In the genomic region with DNA sequence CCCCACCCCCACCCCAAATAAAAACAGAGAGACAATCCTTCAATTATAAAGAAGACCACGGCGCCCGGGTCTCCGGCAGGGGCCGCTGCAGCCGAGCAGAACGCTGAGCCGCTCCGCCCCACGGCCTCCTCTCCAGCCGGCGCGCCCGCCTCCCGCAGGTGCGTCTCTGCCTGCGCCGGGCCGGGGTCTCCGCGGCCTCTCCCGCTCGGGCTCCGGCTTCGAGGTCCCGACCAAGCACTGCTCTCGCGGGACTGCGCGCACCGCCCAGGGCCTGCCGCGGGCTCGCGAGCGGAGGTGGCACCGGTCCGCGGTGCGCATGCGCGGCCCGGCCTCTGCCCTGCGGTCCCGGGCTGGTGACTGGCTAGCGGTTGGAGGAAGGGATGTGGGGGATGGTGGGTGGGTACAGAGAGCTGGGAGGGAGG, we compare ENCODE assay signal across 8 cellular contexts. TPM values are rescaled to one million over a fixed set of nuclear protein-coding genes. Genes with fewer than 3 reads are reported as not detected.
A peak's percentile ranks its signal among the peaks of the same experiment; 100 is the strongest.
DNase-seq lines count a peak whose midpoint lies in the region; ATAC-seq and TF ChIP-seq lines count a peak whose summit lies in the region.

No MANE protein-coding gene starts in this region.

- CTCF ChIA-PET in PC-9 (lab: Charles Lee) = interaction anchor here (0.6 to 2.0 kb wide), 4 partner anchors 10 to 245 kb away, joined by 4 to 7 read pairs (median 6); a partner anchor contains a TSS

- H3K4me1 ChIP-seq in DOHH2 (ENCODE audit: control insufficient read depth, low read length) = peaks cover 18% of the 10 kb centered on the region
- H3K4me1 ChIP-seq in PC-9 (replicated peaks; ENCODE audit: insufficient read depth) = peaks cover 17% of the 10 kb centered on the region
- no peaks in the 10 kb centered on the region for H3K4me1 ChIP-seq in fibroblast of lung (ENCODE audit: control insufficient read depth, extremely low read depth, insufficient read depth, low read length)

- H3K4me1 Mint-ChIP-seq in activated T-helper 1 cell treated with anti-CD3 and anti-CD28 coated beads, Interleukin-12 subunit alpha, Interleukin-12 subunit beta, Interleukin-2, Interleukin-4 antibody, amounts not matched to agents 30 ng/mL and 10 ng/mL and 1 ng/mL, durations not matched to agents 14 hours and 24 hours and 36 hours (ENCODE audit: low read depth) = peaks cover 19% of the 10 kb centered on the region
- H3K4me1 Mint-ChIP-seq in natural killer cell = peaks cover 16 to 25% of the 10 kb centered on the region in 2 donors

- ATAC-seq in GM21737 (IDR thresholded peaks at IDR 0.05; ENCODE audit: unreplicated experiment) (peak; percentile 83), natural killer cell (peak; percentile 79 to 93 (median 84))

- H3K27me3 ChIP-seq in DOHH2 (ENCODE audit: control insufficient read depth, low read length) (peaks cover 4% of the 10 kb centered on the region; the same call in 1 of the 2 replicates), PC-9 (ENCODE audit: insufficient read depth, low read depth) (no peaks in the 10 kb centered on the region), fibroblast of lung (ENCODE audit: control insufficient read depth, insufficient read depth, low read length) (no peaks in the 10 kb centered on the region)

- no peaks in the 10 kb centered on the region for H3K9me3 Mint-ChIP-seq in activated T-helper 1 cell treated with anti-CD3 and anti-CD28 coated beads, Interleukin-12 subunit alpha, Interleukin-12 subunit beta, Interleukin-2, Interleukin-4 antibody, amounts not matched to agents 30 ng/mL and 10 ng/mL and 1 ng/mL, durations not matched to agents 14 hours and 24 hours and 36 hours
- H3K9me3 Mint-ChIP-seq in natural killer cell = no peaks in the 10 kb centered on the region

- H3F3A ChIP-seq in DOHH2 (ENCODE audit: control insufficient read depth, insufficient read depth) = peaks cover 5% of the 10 kb centered on the region; the same call in 1 of the 2 replicates
- H3F3A ChIP-seq in PC-9 (ENCODE audit: insufficient read depth, low read depth) = no peaks in the 10 kb centered on the region

- peak overlapping the region; percentile 99 for H3K27ac Mint-ChIP-seq in activated T-helper 1 cell treated with anti-CD3 and anti-CD28 coated beads, Interleukin-12 subunit alpha, Interleukin-12 subunit beta, Interleukin-2, Interleukin-4 antibody, amounts not matched to agents 30 ng/mL and 10 ng/mL and 1 ng/mL, durations not matched to agents 14 hours and 24 hours and 36 hours
- peak overlapping the region; percentile 92 to 96 for H3K27ac Mint-ChIP-seq in natural killer cell

- TF ChIP-seq CTCF in DOHH2 (IDR thresholded peaks at IDR 0.05; ENCODE audit: low read depth, low read length, poor library complexity, severe bottlenecking) = peak; percentile 36
- peak; percentile 52 for TF ChIP-seq CTCF in PC-9 (conservative IDR thresholded peaks at IDR 0.05)
- peak; percentile 28 to 42 for TF ChIP-seq CTCF in fibroblast of lung (conservative IDR thresholded peaks at IDR 0.05 in 1 of 2, IDR thresholded peaks at IDR 0.05 in 1 of 2; ENCODE audit: low read depth in 1 of 2, low read length in 2 of 2)
- TF ChIP-seq CTCF in natural killer cell (IDR thresholded peaks at IDR 0.05) = peak; percentile 70

- peaks cover 2% of the 10 kb centered on the region for H3K36me3 Mint-ChIP-seq in activated T-helper 1 cell treated with anti-CD3 and anti-CD28 coated beads, Interleukin-12 subunit alpha, Interleukin-12 subunit beta, Interleukin-2, Interleukin-4 antibody, amounts not matched to agents 30 ng/mL and 10 ng/mL and 1 ng/mL, durations not matched to agents 14 hours and 24 hours and 36 hours (ENCODE audit: low read depth)
- no peaks in the 10 kb centered on the region for H3K36me3 Mint-ChIP-seq in natural killer cell

- no TSS peak for BruUV-seq in PC-9 (replicated peaks; lab: Mats Ljungman, UMichigan)

- peak overlapping the region; percentile 86 for H3K9ac ChIP-seq in fibroblast of lung (ENCODE audit: insufficient read depth, low read length)

- H3K9me3 ChIP-seq in DOHH2 (ENCODE audit: control insufficient read depth, insufficient read depth, low read length) (no peaks in the 10 kb centered on the region), PC-9 (ENCODE audit: insufficient read depth, low read depth) (0 out of 2 replicates have a peak, but pooled peaks cover 5% of the 10 kb centered on the region), fibroblast of lung (ENCODE audit: control insufficient read depth, insufficient read depth, low read depth, low read length) (no peaks in the 10 kb centered on the region)

- H3K79me2 ChIP-seq in DOHH2 (ENCODE audit: control insufficient read depth, low read length) (peaks cover 23% of the 10 kb centered on the region), PC-9 (ENCODE audit: low read depth) (peaks cover 30% of the 10 kb centered on the region), fibroblast of lung (ENCODE audit: control insufficient read depth, insufficient read depth, low read length) (no peaks in the 10 kb centered on the region)

- H3K4me3 Mint-ChIP-seq in activated T-helper 1 cell treated with anti-CD3 and anti-CD28 coated beads, Interleukin-12 subunit alpha, Interleukin-12 subunit beta, Interleukin-2, Interleukin-4 antibody, amounts not matched to agents 30 ng/mL and 10 ng/mL and 1 ng/mL, durations not matched to agents 14 hours and 24 hours and 36 hours = peak overlapping the region; percentile 92
- peak overlapping the region; percentile 96 for H3K4me3 Mint-ChIP-seq in natural killer cell

- H3K4me2 ChIP-seq in DOHH2 (ENCODE audit: low read length) = peak overlapping the region; percentile 96
- H3K4me2 ChIP-seq in PC-9 = peak overlapping the region; percentile 86
- no peak overlapping the region for H3K4me2 ChIP-seq in fibroblast of lung (ENCODE audit: extremely low read depth, insufficient read depth, low read length)

- no peaks in the 10 kb centered on the region for H3K9me2 ChIP-seq in DOHH2 (replicated peaks; ENCODE audit: control insufficient read depth, low read length)
- no peaks in the 10 kb centered on the region for H3K9me2 ChIP-seq in PC-9 (ENCODE audit: insufficient read depth)

- H3K4me3 ChIP-seq in DOHH2 (ENCODE audit: low read length) (peak overlapping the region; percentile 92), PC-9 (peak overlapping the region; percentile 92), fibroblast of lung (replicated peaks in 1 of 4; ENCODE audit: control extremely low read depth in 1 of 4, insufficient read depth in 1 of 4, low read depth in 3 of 4, low read length in 4 of 4) (peak overlapping the region; percentile 49 to 86 (median 68))

- intact Hi-C loops in PC-9 (cut with micrococcal nuclease; ENCODE audit: unreplicated experiment) (loop anchor here (1.0 to 5.0 kb wide), 4 partner anchors 41 to 245 kb away; a partner anchor contains a TSS), natural killer cell (cut with micrococcal nuclease) (loop anchor here (1.0 to 10.0 kb wide), 4 partner anchors 41 to 245 kb away; a partner anchor contains a TSS)
- intact Hi-C loops in activated T-helper 1 cell treated with anti-CD3 and anti-CD28 coated beads, Interleukin-12 subunit alpha, Interleukin-12 subunit beta, Interleukin-2, Interleukin-4 antibody, amounts not matched to agents 30 ng/mL and 10 ng/mL and 1 ng/mL, durations not matched to agents 14 hours and 24 hours and 36 hours (cut with micrococcal nuclease) = loop anchor here (1.0 to 5.0 kb wide), 9 partner anchors 41 to 501 kb away; a partner anchor contains a TSS

- H3K27me3 Mint-ChIP-seq in activated T-helper 1 cell treated with anti-CD3 and anti-CD28 coated beads, Interleukin-12 subunit alpha, Interleukin-12 subunit beta, Interleukin-2, Interleukin-4 antibody, amounts not matched to agents 30 ng/mL and 10 ng/mL and 1 ng/mL, durations not matched to agents 14 hours and 24 hours and 36 hours (ENCODE audit: insufficient read depth) = peaks cover 9% of the 10 kb centered on the region
- no peaks in the 10 kb centered on the region for H3K27me3 Mint-ChIP-seq in natural killer cell (ENCODE audit: low read depth in 2 of 2)

- DNase-seq in KG1 (lab: John Stamatoyannopoulos, UW) = peak; percentile 65
- peak; percentile 80 to 96 for DNase-seq in PC-9
- peak; percentile 90 for DNase-seq in activated T-helper 1 cell treated with anti-CD3 and anti-CD28 coated beads, Interleukin-12 subunit alpha, Interleukin-12 subunit beta, Interleukin-2, Interleukin-4 antibody, amounts not matched to agents 30 ng/mL and 10 ng/mL and 1 ng/mL, durations not matched to agents 14 hours and 24 hours and 36 hours (ENCODE audit: low spot score)
- peak; percentile 86 to 91 for DNase-seq in fibroblast of lung (ENCODE audit: low read depth in 2 of 2)
- peak; percentile 87 for DNase-seq in natural killer cell
- peak; percentile 88 to 94 (median 90) for DNase-seq in stimulated activated naive CD4-positive, alpha-beta T cell (lab: John Stamatoyannopoulos, UW)

- H2AFZ ChIP-seq in PC-9 (peak overlapping the region; percentile 86), fibroblast of lung (ENCODE audit: low read length) (peak overlapping the region; percentile 56)

- H3K27ac ChIP-seq in DOHH2 (ENCODE audit: low read depth, low read length) (peak overlapping the region; percentile 89), PC-9 (peak overlapping the region; percentile 96), fibroblast of lung (ENCODE audit: insufficient read depth, low read length) (peak overlapping the region; percentile 55)

- H4K20me1 ChIP-seq in DOHH2 (ENCODE audit: control insufficient read depth, insufficient read depth, low read depth, low read length) = no peaks in the 10 kb centered on the region
- no peaks in the 10 kb centered on the region for H4K20me1 ChIP-seq in PC-9 (ENCODE audit: insufficient read depth)
- H4K20me1 ChIP-seq in fibroblast of lung (ENCODE audit: control insufficient read depth, extremely low read depth, insufficient read depth, low read length) = no peaks in the 10 kb centered on the region

- peaks cover 4% of the 10 kb centered on the region; the same call in 1 of the 2 replicates for H3K36me3 ChIP-seq in DOHH2 (ENCODE audit: control insufficient read depth, low read length)
- no peaks in the 10 kb centered on the region for H3K36me3 ChIP-seq in PC-9 (ENCODE audit: low read depth)
- no peaks in the 10 kb centered on the region for H3K36me3 ChIP-seq in fibroblast of lung (ENCODE audit: control insufficient read depth, insufficient read depth, low read length)

- POLR2A ChIA-PET in PC-9 (lab: Charles Lee; ENCODE audit: unreplicated experiment) = interaction anchor here (0.5 to 1.5 kb wide), 13 partner anchors 9 to 494 kb away, joined by 3 to 9 read pairs (median 4); a partner anchor contains a TSS

RNA-seq across cellular contexts. Expression of a gene that starts 0.2 kb away (rescaled TPM):
- total RNA-seq in PC-9 (2021) (15.9 and 16.2 TPM in 2 replicates), fibroblast of lung (9.8 and 13.5 TPM in 2 replicates), natural killer cell (10 to 100 TPM in 2 of 3 donors, 1 to 10 TPM in 1; 8.8 to 13.9 (median 12.2) TPM)
- total RNA-seq in activated T-helper 1 cell treated with anti-CD3 and anti-CD28 coated beads, Interleukin-12 subunit alpha, Interleukin-12 subunit beta, Interleukin-2, Interleukin-4 antibody, amounts not matched to agents 30 ng/mL and 10 ng/mL and 1 ng/mL, durations not matched to agents 14 hours and 24 hours and 36 hours = 8.4 and 10.1 TPM in 2 replicates
- 3.6 and 4.4 TPM in 2 replicates for polyA plus RNA-seq in fibroblast of lung
- polyA plus RNA-seq in fibroblast of lung (2012) = 3.5 and 4.8 TPM in 2 replicates
- polyA minus RNA-seq in fibroblast of lung (ENCODE audit: low replicate concordance) = 1.0 and 4.0 TPM in 2 replicates

RNA-seq across cellular contexts. Expression of a gene that starts 41.0 kb away (rescaled TPM):
- 75.9 and 78.6 TPM in 2 replicates for total RNA-seq in PC-9 (2021)
- total RNA-seq in activated T-helper 1 cell treated with anti-CD3 and anti-CD28 coated beads, Interleukin-12 subunit alpha, Interleukin-12 subunit beta, Interleukin-2, Interleukin-4 antibody, amounts not matched to agents 30 ng/mL and 10 ng/mL and 1 ng/mL, durations not matched to agents 14 hours and 24 hours and 36 hours = 97.7 and 100 TPM in 2 replicates
- 43.9 and 47.2 TPM in 2 replicates for total RNA-seq in fibroblast of lung
- 48.0 and 50.7 TPM in 2 replicates for polyA plus RNA-seq in fibroblast of lung
- polyA plus RNA-seq in fibroblast of lung (2012) = 62.9 and 71.2 TPM in 2 replicates
- 0.52 and 0.55 TPM in 2 replicates for polyA minus RNA-seq in fibroblast of lung (ENCODE audit: low replicate concordance)
- 10 to 100 TPM; 24.7 to 31.3 (median 29.6) TPM for total RNA-seq in natural killer cell

Comparison
In these comparisons a context has a peak if more than half of its experiments do, and no peak if none do; other contexts are left out.
1. Peak in every context shown above with its lines: DNase-seq, ATAC-seq, H3K4me3 ChIP-seq and H3K27ac ChIP-seq.